ENCODE assay signal across 21 cellular contexts in the genomic region with DNA sequence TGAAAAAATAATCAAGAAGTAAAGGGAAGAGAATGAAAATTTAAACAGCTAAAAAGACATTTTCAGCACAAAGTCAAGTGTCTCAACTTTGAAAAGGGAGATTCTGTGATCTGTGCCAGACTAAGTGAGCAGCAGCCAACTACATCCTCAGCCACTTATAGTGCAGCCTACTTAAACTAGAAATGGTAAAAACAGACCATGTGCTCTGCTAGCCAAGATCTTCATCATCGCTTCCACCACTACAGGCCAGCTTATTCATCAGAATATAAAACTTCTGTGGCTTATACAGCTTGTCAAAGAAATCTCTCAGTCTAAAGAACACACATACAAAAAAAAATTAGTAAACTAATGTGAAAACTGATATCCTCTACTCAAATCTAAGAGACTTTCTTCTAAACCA.
DNase-seq lines count a peak whose midpoint lies in the region; ATAC-seq and TF ChIP-seq lines count a peak whose summit lies in the region.
"Had no signal": no experiment of that assay in that cellular context is flagged by ENCODE, and none has a peak within 500 bp of the region (broad histone marks: within the 10 kb centered on the region; RNA-seq: fewer than 3 reads in every experiment).

No MANE protein-coding gene starts in this region.

- no peak for ATAC-seq in natural killer cell
- no peak for ATAC-seq in natural killer cell treated with Interleukin-12 subunit alpha and Interleukin-12 subunit beta and Interleukin-15 and Interleukin-18, amount 100 ng/mL, for 72 hours
- ATAC-seq: right cardiac atrium had no signal

- H3K9me3 Mint-ChIP-seq in natural killer cell, result no peaks in the 10 kb centered on the region
- H3K9me3 Mint-ChIP-seq in natural killer cell treated with Interleukin-12 subunit alpha and Interleukin-12 subunit beta and Interleukin-15 and Interleukin-18, amount 100 ng/mL, for 72 hours, result no peaks in the 10 kb centered on the region
- H3K9me3 Mint-ChIP-seq in activated naive CD8-positive, alpha-beta T cell treated with anti-CD3 and anti-CD28 coated beads for 36 hours, result no peaks in the 10 kb centered on the region
- H3K9me3 Mint-ChIP-seq in mesothelial cell of epicardium, result no peaks in the 10 kb centered on the region
- H3K9me3 Mint-ChIP-seq: CD4-positive, alpha-beta T cell had no signal

- no peak overlapping the region for H3K4me3 Mint-ChIP-seq in natural killer cell
- no peak overlapping the region for H3K4me3 Mint-ChIP-seq in natural killer cell treated with Interleukin-12 subunit alpha and Interleukin-12 subunit beta and Interleukin-15 and Interleukin-18, amount 100 ng/mL, for 72 hours
- no peak overlapping the region for H3K4me3 Mint-ChIP-seq in activated naive CD8-positive, alpha-beta T cell treated with anti-CD3 and anti-CD28 coated beads for 36 hours
- H3K4me3 Mint-ChIP-seq in mesothelial cell of epicardium, result no peak overlapping the region
- H3K4me3 Mint-ChIP-seq: CD4-positive, alpha-beta T cell had no signal

- H3K36me3 Mint-ChIP-seq in natural killer cell (peaks cover 31% of the 10 kb centered on the region), mesothelial cell of epicardium (peaks cover 28% of the 10 kb centered on the region)
- peaks cover 39% of the 10 kb centered on the region for H3K36me3 Mint-ChIP-seq in natural killer cell treated with Interleukin-12 subunit alpha and Interleukin-12 subunit beta and Interleukin-15 and Interleukin-18, amount 100 ng/mL, for 72 hours
- H3K36me3 Mint-ChIP-seq in activated naive CD8-positive, alpha-beta T cell treated with anti-CD3 and anti-CD28 coated beads for 36 hours, result peaks cover 49% of the 10 kb centered on the region

- DNase-seq in natural killer cell, result no peak
- no peak for DNase-seq in natural killer cell treated with Interleukin-12 subunit alpha and Interleukin-12 subunit beta and Interleukin-15 and Interleukin-18, amount 100 ng/mL, for 72 hours (ENCODE audit: low spot score)
- DNase-seq in activated naive CD8-positive, alpha-beta T cell treated with anti-CD3 and anti-CD28 coated beads for 36 hours, result no peak
- DNase-seq in mesothelial cell of epicardium (ENCODE audit: low spot score in 2 of 2, unreplicated experiment in 2 of 2), result no peak
- DNase-seq in stimulated activated CD4-positive, alpha-beta T cell treated with anti-CD3 and anti-CD28 coated beads, Interleukin-15, amount 100 ng/mL, for 24 hours, result no peak
- DNase-seq in occipital lobe (lab: John Stamatoyannopoulos, UW), result no peak
- DNase-seq in cerebellum (ENCODE audit: low spot score), result no peak
- DNase-seq: activated CD4-positive, CD25-positive, alpha-beta regulatory T cell; activated naive CD4-positive, alpha-beta T cell; CD4-positive, alpha-beta T cell; GDM1; hypothalamus; islet precursor cell; NCI-H1417 treated with DMSO at 0.1 percent for 48 hours; NCI-H2107; NCI-H524; right cardiac atrium; RPMI8226; SK-N-SH; stimulated activated CD8-positive, alpha-beta memory T cell treated with anti-CD3 and anti-CD28 coated beads, Interleukin-4, amount 100 ng/mL, for 48 hours; T1000 had no signal

- H3K27me3 Mint-ChIP-seq in natural killer cell (ENCODE audit: low read depth in 2 of 2) (no peaks in the 10 kb centered on the region), mesothelial cell of epicardium (ENCODE audit: low read depth) (no peaks in the 10 kb centered on the region)
- no peaks in the 10 kb centered on the region for H3K27me3 Mint-ChIP-seq in natural killer cell treated with Interleukin-12 subunit alpha and Interleukin-12 subunit beta and Interleukin-15 and Interleukin-18, amount 100 ng/mL, for 72 hours
- H3K27me3 Mint-ChIP-seq in activated naive CD8-positive, alpha-beta T cell treated with anti-CD3 and anti-CD28 coated beads for 36 hours, result no peaks in the 10 kb centered on the region
- H3K27me3 Mint-ChIP-seq: CD4-positive, alpha-beta T cell had no signal

- H3K4me1 Mint-ChIP-seq in natural killer cell, result peaks cover 16 to 30% of the 10 kb centered on the region in 2 donors
- peaks cover 12% of the 10 kb centered on the region in 2 donors for H3K4me1 Mint-ChIP-seq in natural killer cell treated with Interleukin-12 subunit alpha and Interleukin-12 subunit beta and Interleukin-15 and Interleukin-18, amount 100 ng/mL, for 72 hours (ENCODE audit: low read depth in 2 of 2)
- peaks cover 13% of the 10 kb centered on the region for H3K4me1 Mint-ChIP-seq in activated naive CD8-positive, alpha-beta T cell treated with anti-CD3 and anti-CD28 coated beads for 36 hours
- peaks cover 28% of the 10 kb centered on the region for H3K4me1 Mint-ChIP-seq in mesothelial cell of epicardium

- H3K27ac Mint-ChIP-seq in natural killer cell (peak overlapping the region; percentile 24 to 65), mesothelial cell of epicardium (peak overlapping the region; percentile 53)
- peak overlapping the region in 1 of 2 donors; percentile 53 for H3K27ac Mint-ChIP-seq in natural killer cell treated with Interleukin-12 subunit alpha and Interleukin-12 subunit beta and Interleukin-15 and Interleukin-18, amount 100 ng/mL, for 72 hours
- H3K27ac Mint-ChIP-seq in activated naive CD8-positive, alpha-beta T cell treated with anti-CD3 and anti-CD28 coated beads for 36 hours, result peak overlapping the region; percentile 59
- H3K27ac Mint-ChIP-seq: CD4-positive, alpha-beta T cell had no signal

- TF ChIP-seq CTCF in natural killer cell (IDR thresholded peaks at IDR 0.05) (no peak), mesothelial cell of epicardium (IDR thresholded peaks at IDR 0.05; ENCODE audit: unreplicated experiment) (no peak)

- intact Hi-C loops in natural killer cell (cut with micrococcal nuclease), result no loop called here
